20 cellular contexts compared by ENCODE assay signal in the genomic region with DNA sequence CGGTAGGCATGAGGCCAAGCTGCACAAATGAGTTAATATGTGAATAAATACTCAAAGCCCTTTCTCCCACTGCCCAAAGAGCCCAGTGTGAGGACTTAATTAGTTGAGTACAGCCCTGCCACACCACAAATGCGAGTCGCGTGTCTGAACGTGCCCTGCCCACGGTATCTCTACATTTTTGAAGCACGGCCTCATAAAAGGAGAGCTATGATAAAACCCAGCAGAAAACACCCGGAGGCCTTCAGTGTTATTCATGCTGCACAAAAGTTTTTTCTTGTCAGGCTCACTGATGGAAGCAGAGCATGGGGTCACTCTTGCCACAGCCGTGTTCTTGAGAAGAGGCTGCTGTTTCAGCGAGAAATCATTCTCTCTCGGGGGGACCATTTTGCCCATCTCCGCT.
DNase-seq lines count a peak whose midpoint lies in the region; FAIRE-seq and TF ChIP-seq lines count a peak whose summit lies in the region.
"Had no signal": no experiment of that assay in that cellular context is flagged by ENCODE, and none has a peak within 500 bp of the region (broad histone marks: within the 10 kb centered on the region; RNA-seq: fewer than 3 reads in every experiment).

No MANE protein-coding gene starts in this region.

- no peak overlapping the region for H3K4me3 Mint-ChIP-seq in neural crest cell
- no peak overlapping the region for H3K4me3 Mint-ChIP-seq in activated T-cell treated with anti-CD3 and anti-CD28 coated beads, Interleukin-2, amount 50 U/mL, for 24 hours
- H3K4me3 Mint-ChIP-seq: CD8-positive, alpha-beta memory T cell; mesothelial cell of epicardium; T-helper 1 cell treated with Interleukin-12 subunit alpha and Interleukin-12 subunit beta and Interleukin-4 antibody, amounts not matched to agents 30 μg/mL and 1 μg/mL, for 36 hours had no signal

- H3K27ac Mint-ChIP-seq in neural crest cell (ENCODE audit: unreplicated experiment), result peak overlapping the region; percentile 10
- H3K27ac Mint-ChIP-seq in activated T-cell treated with anti-CD3 and anti-CD28 coated beads, Interleukin-2, amount 50 U/mL, for 24 hours, result no peak overlapping the region
- H3K27ac Mint-ChIP-seq: CD8-positive, alpha-beta memory T cell; mesothelial cell of epicardium; T-helper 1 cell treated with Interleukin-12 subunit alpha and Interleukin-12 subunit beta and Interleukin-4 antibody, amounts not matched to agents 30 μg/mL and 1 μg/mL, for 36 hours had no signal

- peaks cover 24% of the 10 kb centered on the region for H3K4me1 Mint-ChIP-seq in neural crest cell
- no peaks in the 10 kb centered on the region for H3K4me1 Mint-ChIP-seq in activated T-cell treated with anti-CD3 and anti-CD28 coated beads, Interleukin-2, amount 50 U/mL, for 24 hours (ENCODE audit: low read depth)
- H3K4me1 Mint-ChIP-seq: CD8-positive, alpha-beta memory T cell had no signal

- H3K27me3 ChIP-seq in bronchial epithelial cell (ENCODE audit: control insufficient read depth, insufficient read depth, low read length), result no peaks in the 10 kb centered on the region
- H3K27me3 ChIP-seq: heart left ventricle had no signal

- no peaks in the 10 kb centered on the region for H3K9me3 Mint-ChIP-seq in neural crest cell
- H3K9me3 Mint-ChIP-seq in activated T-cell treated with anti-CD3 and anti-CD28 coated beads, Interleukin-2, amount 50 U/mL, for 24 hours, result no peaks in the 10 kb centered on the region
- H3K9me3 Mint-ChIP-seq: CD8-positive, alpha-beta memory T cell; mesothelial cell of epicardium; T-helper 1 cell treated with Interleukin-12 subunit alpha and Interleukin-12 subunit beta and Interleukin-4 antibody, amounts not matched to agents 30 μg/mL and 1 μg/mL, for 36 hours had no signal

- H3K36me3 Mint-ChIP-seq in neural crest cell (ENCODE audit: low read depth), result no peaks in the 10 kb centered on the region
- no peaks in the 10 kb centered on the region for H3K36me3 Mint-ChIP-seq in activated T-cell treated with anti-CD3 and anti-CD28 coated beads, Interleukin-2, amount 50 U/mL, for 24 hours (ENCODE audit: low read depth)
- H3K36me3 Mint-ChIP-seq: CD8-positive, alpha-beta memory T cell; mesothelial cell of epicardium had no signal

- peaks cover 2% of the 10 kb centered on the region for H3K27me3 Mint-ChIP-seq in neural crest cell (ENCODE audit: low read depth)
- peaks cover 13% of the 10 kb centered on the region for H3K27me3 Mint-ChIP-seq in activated T-cell treated with anti-CD3 and anti-CD28 coated beads, Interleukin-2, amount 50 U/mL, for 24 hours

- no peak overlapping the region for H3K4me3 ChIP-seq in bronchial epithelial cell (ENCODE audit: low read depth, low read length)
- H3K4me3 ChIP-seq: A549, heart left ventricle had no signal

- no peak for FAIRE-seq in bronchial epithelial cell (lab: Jason Lieb, UNC)
- FAIRE-seq: A549, kidney had no signal

- TF ChIP-seq CTCF in bronchial epithelial cell (IDR thresholded peaks at IDR 0.05; ENCODE audit: insufficient read depth, low read length, severe bottlenecking) (no peak), neural crest cell (conservative IDR thresholded peaks at IDR 0.05) (no peak)

- DNase-seq in NCI-H2107 treated with DMSO at 0.1 percent for 48 hours (lab: John Stamatoyannopoulos, UW; ENCODE audit: unreplicated experiment) (peak; percentile 2), NCI-H2107 (lab: John Stamatoyannopoulos, UW) (no peak), NCI-H1105 treated with DMSO at 0.1 percent for 48 hours (lab: John Stamatoyannopoulos, UW) (peak; percentile 86), bronchial epithelial cell (ENCODE audit: low read depth) (peak; percentile 76), neural crest cell (ENCODE audit: low read depth, low spot score) (no peak), Ammon's horn (ENCODE audit: low spot score) (no peak), LoVo (ENCODE audit: low spot score) (no peak)
- DNase-seq in activated T-cell treated with anti-CD3 and anti-CD28 coated beads, Interleukin-2, amount 50 U/mL, for 24 hours, result no peak
- DNase-seq: activated gamma-delta T cell treated with Interleukin-2 at 50 U/mL for 16 hours; CD8-positive, alpha-beta memory T cell; cortex of kidney; erythroblast; GF-D8; H7; kidney; SHP77 had no signal

- no peaks in the 10 kb centered on the region for H3K36me3 ChIP-seq in bronchial epithelial cell (ENCODE audit: control insufficient read depth, insufficient read depth, low read length)
- H3K36me3 ChIP-seq: heart left ventricle had no signal

Comparison
In these comparisons a context has a peak if more than half of its experiments do, and no peak if none do; other contexts are left out.
1. DNase-seq: peak in NCI-H2107 treated with DMSO at 0.1 percent for 48 hours (single experiment), NCI-H1105 treated with DMSO at 0.1 percent for 48 hours (single experiment) and bronchial epithelial cell (single experiment); none in NCI-H2107 (single experiment), neural crest cell (single experiment), Ammon's horn (single experiment), LoVo (single experiment) and activated T-cell treated with anti-CD3 and anti-CD28 coated beads, Interleukin-2, amount 50 U/mL, for 24 hours (single experiment).